ENCODE assay signal across 1 cellular context in the genomic region with DNA sequence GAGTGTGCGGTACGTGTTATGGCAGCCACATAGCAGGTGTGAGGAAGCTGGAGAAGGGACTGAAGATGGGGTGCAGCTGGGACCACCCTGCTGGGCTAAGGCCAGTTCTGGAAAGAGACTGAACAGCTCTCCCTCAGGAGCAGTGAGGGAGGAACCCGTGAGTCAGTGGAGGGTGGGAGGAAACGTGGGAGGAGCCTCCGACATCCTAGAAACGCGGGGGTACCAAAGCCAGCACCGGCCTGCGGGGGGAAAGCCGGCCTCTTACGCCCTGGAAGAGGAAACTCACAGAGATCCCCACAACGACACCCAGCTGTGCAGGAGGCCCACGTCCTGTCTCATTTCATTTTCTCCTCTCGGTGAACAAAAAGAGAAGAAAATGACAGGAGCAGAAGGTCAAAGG.
TF ChIP-seq lines count a peak whose summit lies in the region.

No MANE protein-coding gene starts in this region.

TF ChIP-seq in GM23338, 12 proteins besides CTCF, POLR2A, EP300 and RAD21 (continued from another document):
- TF ChIP-seq ZNF462 (CRISPR knock-in tag; IDR thresholded peaks at IDR 0.05) = no peak
TF ChIP-seq in GM23338: peak in this region for 0.
